Comparison of ENCODE assay signal across 28 cellular contexts in the genomic region with DNA sequence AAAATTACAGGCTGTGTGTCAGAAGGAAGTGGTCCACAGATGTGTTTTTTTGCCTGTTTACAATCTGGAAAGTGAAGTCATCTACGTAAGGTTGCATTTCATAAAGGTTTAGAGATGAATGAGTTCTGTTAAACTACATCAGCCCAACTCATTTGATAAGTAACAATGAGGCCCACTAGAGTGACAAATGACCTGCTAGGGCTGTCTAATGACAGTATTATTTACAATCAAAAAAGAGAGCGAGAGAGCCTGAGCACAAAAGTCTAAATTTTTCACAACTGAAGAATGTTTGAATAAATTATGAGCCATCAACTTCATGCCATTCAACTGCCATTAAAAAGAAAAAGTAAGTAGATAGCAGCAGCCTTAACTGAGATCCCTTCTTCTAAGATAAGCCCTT.
"Had no signal": no experiment of that assay in that cellular context is flagged by ENCODE, and none has a peak within 500 bp of the region (broad histone marks: within the 10 kb centered on the region; RNA-seq: fewer than 3 reads in every experiment).

No MANE protein-coding gene starts in this region.

- H3K27me3 ChIP-seq: adrenal gland, ascending aorta, brain microvascular endothelial cell, foreskin keratinocyte, right lobe of liver, thyroid gland, upper lobe of right lung had no signal

- H3K9me3 ChIP-seq: adrenal gland, ascending aorta, right lobe of liver, thyroid gland, upper lobe of right lung had no signal

- H3K27ac ChIP-seq: brain microvascular endothelial cell, foreskin keratinocyte, right lobe of liver, upper lobe of right lung, VCaP had no signal

- FAIRE-seq: small intestine had no signal

- H3K27me3 Mint-ChIP-seq: activated CD4-positive, alpha-beta T cell treated with anti-CD3 and anti-CD28 coated beads, Interleukin-2, amount 10 ng/mL, durations not matched to agents 7 days and 5 days; activated CD8-positive, alpha-beta T cell treated with anti-CD3 and anti-CD28 coated beads for 36 hours had no signal

- H3K36me3 ChIP-seq: adrenal gland, ascending aorta, brain microvascular endothelial cell, right lobe of liver, thyroid gland, upper lobe of right lung had no signal

- H3K27ac Mint-ChIP-seq: activated CD4-positive, alpha-beta T cell treated with anti-CD3 and anti-CD28 coated beads, Interleukin-2, amount 10 ng/mL, durations not matched to agents 7 days and 5 days; activated CD8-positive, alpha-beta memory T cell treated with anti-CD3 and anti-CD28 coated beads, Interleukin-2, amount 10 ng/mL, durations not matched to agents 7 days and 5 days; activated CD8-positive, alpha-beta T cell treated with anti-CD3 and anti-CD28 coated beads for 36 hours; activated T-helper 1 cell treated with anti-CD3 and anti-CD28 coated beads, Interleukin-12 subunit alpha, Interleukin-12 subunit beta, Interleukin-2, Interleukin-4 antibody, amounts not matched to agents 30 ng/mL and 10 ng/mL and 1 ng/mL, durations not matched to agents 14 hours and 24 hours and 36 hours; nephron progenitor cell had no signal

- H3K36me3 Mint-ChIP-seq: activated CD8-positive, alpha-beta memory T cell treated with anti-CD3 and anti-CD28 coated beads, Interleukin-2, amount 10 ng/mL, durations not matched to agents 7 days and 5 days had no signal

- H3K9me3 Mint-ChIP-seq: activated CD4-positive, alpha-beta T cell treated with anti-CD3 and anti-CD28 coated beads, Interleukin-2, amount 10 ng/mL, durations not matched to agents 7 days and 5 days; activated CD8-positive, alpha-beta T cell treated with anti-CD3 and anti-CD28 coated beads for 36 hours; nephron progenitor cell had no signal

- H3K4me3 Mint-ChIP-seq: activated CD4-positive, alpha-beta T cell treated with anti-CD3 and anti-CD28 coated beads, Interleukin-2, amount 10 ng/mL, durations not matched to agents 7 days and 5 days; activated CD8-positive, alpha-beta memory T cell treated with anti-CD3 and anti-CD28 coated beads, Interleukin-2, amount 10 ng/mL, durations not matched to agents 7 days and 5 days; activated CD8-positive, alpha-beta T cell treated with anti-CD3 and anti-CD28 coated beads for 36 hours; activated T-helper 1 cell treated with anti-CD3 and anti-CD28 coated beads, Interleukin-12 subunit alpha, Interleukin-12 subunit beta, Interleukin-2, Interleukin-4 antibody, amounts not matched to agents 30 ng/mL and 10 ng/mL and 1 ng/mL, durations not matched to agents 14 hours and 24 hours and 36 hours; nephron progenitor cell had no signal

- DNase-seq: activated CD4-positive, alpha-beta T cell treated with anti-CD3 and anti-CD28 coated beads, Interleukin-2, amount 10 ng/mL, durations not matched to agents 7 days and 5 days; activated CD4-positive, CD25-positive, alpha-beta regulatory T cell treated with anti-CD3 and anti-CD28 coated beads, Interleukin-2, amount 50 U/mL, for 72 hours; activated CD8-positive, alpha-beta memory T cell treated with anti-CD3 and anti-CD28 coated beads, Interleukin-2, amount 10 ng/mL, durations not matched to agents 7 days and 5 days; activated CD8-positive, alpha-beta T cell treated with anti-CD3 and anti-CD28 coated beads for 36 hours; activated gamma-delta T cell; activated naive CD4-positive, alpha-beta T cell treated with anti-CD3 and anti-CD28 coated beads, Interleukin-2, amount 50 U/mL, for 16 hours; activated T-cell treated with anti-CD3 and anti-CD28 coated beads for 4 hours; adrenal gland; brain microvascular endothelial cell; caudate nucleus; effector memory CD4-positive, alpha-beta T cell; foreskin keratinocyte; glutamatergic neuron; hypothalamus; midbrain; nephron progenitor cell; nucleus accumbens; right lobe of liver; small intestine; stimulated activated CD4-positive, alpha-beta T cell treated with anti-CD3 and anti-CD28 coated beads, Interleukin-2, amount 100 ng/mL, for 48 hours; stimulated activated CD8-positive, alpha-beta memory T cell treated with anti-CD3 and anti-CD28 coated beads, Interleukin-4, amount 100 ng/mL, for 48 hours; stimulated activated naive CD4-positive, alpha-beta T cell; substantia nigra; thyroid gland; upper lobe of right lung had no signal

- ATAC-seq: activated CD8-positive, alpha-beta memory T cell treated with anti-CD3 and anti-CD28 coated beads, Interleukin-2, amount 10 ng/mL, durations not matched to agents 7 days and 5 days; activated CD8-positive, alpha-beta T cell treated with anti-CD3 and anti-CD28 coated beads for 36 hours; foreskin keratinocyte; right lobe of liver; upper lobe of right lung had no signal

- H3K4me3 ChIP-seq: adrenal gland, ascending aorta, right lobe of liver, thyroid gland, upper lobe of right lung had no signal

- H3K4me1 ChIP-seq: foreskin keratinocyte had no signal
